Comparison of ENCODE assay signal across 8 cellular contexts in genomic region chr12:110312581-110313360, GRCh38. TPM values are rescaled to one million over a fixed set of nuclear protein-coding genes. Genes with fewer than 3 reads are reported as not detected.
DNase-seq lines count a peak whose midpoint lies in the region; ATAC-seq, FAIRE-seq and TF ChIP-seq lines count a peak whose summit lies in the region.

No MANE protein-coding gene starts in this region.

- peaks cover 30% of the 10 kb centered on the region for H3K4me1 ChIP-seq in suprapubic skin

- FAIRE-seq in RCC 7860 (lab: Jason Lieb, UNC), result peak; percentile 67

- H3K9me3 ChIP-seq in suprapubic skin, result no peaks in the 10 kb centered on the region

- no peaks in the 10 kb centered on the region for H3K27me3 ChIP-seq in suprapubic skin

- no peak for TF ChIP-seq POLR2A in suprapubic skin (IDR thresholded peaks at IDR 0.05)

- WGBS in suprapubic skin, result 70% methylated on average over 10 of the region's 10 CpGs

- DNase-seq in GM03348 (ENCODE audit: low spot score) (peak; percentile 52), RCC 7860 (ENCODE audit: low spot score) (peak; percentile 70), epithelial cell of prostate (ENCODE audit: low read depth, low spot score) (peak; percentile 64), sciatic nerve (ENCODE audit: low spot score) (no peak), substantia nigra (lab: John Stamatoyannopoulos, UW) (no peak), suprapubic skin (ENCODE audit: low spot score in 2 of 2) (no peak), NCI-H2171 (lab: John Stamatoyannopoulos, UW) (no peak)

- peak; percentile 46 for ATAC-seq in sciatic nerve
- no peak for ATAC-seq in GM18520 (IDR thresholded peaks at IDR 0.05; ENCODE audit: unreplicated experiment)

- TF ChIP-seq EP300 in suprapubic skin (IDR thresholded peaks at IDR 0.05), result no peak

- no peak overlapping the region for H3K4me3 ChIP-seq in suprapubic skin

- intact Hi-C loops in sciatic nerve (cut with DNase I), result no loop called here

- peak overlapping the region; percentile 98 for H3K27ac ChIP-seq in epithelial cell of prostate
- H3K27ac ChIP-seq in substantia nigra (ENCODE audit: low read depth, low read length, poor library complexity, severe bottlenecking), result no peak overlapping the region
- no peak overlapping the region for H3K27ac ChIP-seq in suprapubic skin

- TF ChIP-seq CTCF in suprapubic skin (IDR thresholded peaks at IDR 0.05), result no peak

- H3K36me3 ChIP-seq in suprapubic skin, result peaks cover 8% of the 10 kb centered on the region

RNA-seq across cellular contexts. Expression of gene ATP2A2, which starts 31.7 kb away (rescaled TPM):
- total RNA-seq in sciatic nerve (131 TPM), suprapubic skin (100 to 1,000 TPM in 3 of 4 donors, 10 to 100 TPM in 1; 95.9 to 138 (median 118) TPM)

Comparison
In these comparisons a context has a peak if more than half of its experiments do, and no peak if none do; other contexts are left out.
1. DNase-seq: peak in GM03348 (single experiment), RCC 7860 (single experiment) and epithelial cell of prostate (single experiment); none in sciatic nerve (single experiment), substantia nigra (0 of 49), suprapubic skin (0 of 2) and NCI-H2171 (single experiment).